Comparison of ENCODE assay signal across 13 cellular contexts in genomic region chr7:99331002-99331401, GRCh38. TPM values are rescaled to one million over a fixed set of nuclear protein-coding genes. Genes with fewer than 3 reads are reported as not detected.
DNase-seq lines count a peak whose midpoint lies in the region; ATAC-seq and TF ChIP-seq lines count a peak whose summit lies in the region.
"Had no signal": no experiment of that assay in that cellular context is flagged by ENCODE, and none has a peak within 500 bp of the region (broad histone marks: within the 10 kb centered on the region; RNA-seq: fewer than 3 reads in every experiment).

No MANE protein-coding gene starts in this region.

- H3K27me3 ChIP-seq in SK-N-SH (ENCODE audit: insufficient read depth): no peaks in the 10 kb centered on the region
- H3K27me3 ChIP-seq in esophagus squamous epithelium: no peaks in the 10 kb centered on the region

- H3K27ac Mint-ChIP-seq in activated naive CD4-positive, alpha-beta T cell treated with anti-CD3 and anti-CD28 coated beads, Interleukin-2, amount 50 U/mL, for 24 hours: peak overlapping the region; percentile 55

- H3K9me2 ChIP-seq in SK-N-SH: no peaks in the 10 kb centered on the region

- H3K79me2 ChIP-seq in SK-N-SH (ENCODE audit: insufficient read depth): peaks cover 98% of the 10 kb centered on the region

- H3K27ac ChIP-seq in SK-N-SH (ENCODE audit: low read depth in 2 of 2, low read length in 1 of 2) (peak overlapping the region in 1 of 2 experiments; percentile 79; a peak in 2 of 4 replicates), esophagus squamous epithelium (peak overlapping the region; percentile 61 to 84 (median 71))

- no peak for TF ChIP-seq RAD21 in SK-N-SH (IDR thresholded peaks at IDR 0.05; ENCODE audit: low read length)

- H3F3A ChIP-seq in SK-N-SH (replicated peaks; ENCODE audit: insufficient read depth): peaks cover 18% of the 10 kb centered on the region

- intact Hi-C loops in esophagus squamous epithelium (cut with DNase I): no loop called here

- H3K27me3 Mint-ChIP-seq in activated naive CD4-positive, alpha-beta T cell treated with anti-CD3 and anti-CD28 coated beads, Interleukin-2, amount 50 U/mL, for 24 hours: no peaks in the 10 kb centered on the region
- H3K27me3 Mint-ChIP-seq: naive thymus-derived CD8-positive, alpha-beta T cell had no signal

- H3K4me1 ChIP-seq in SK-N-SH (ENCODE audit: control insufficient read depth in 1 of 2, insufficient read depth in 2 of 2, low read depth in 1 of 2, low read length in 1 of 2) (peaks cover 5 to 12% of the 10 kb centered on the region in 2 experiments; a peak in 3 of 4 replicates), esophagus squamous epithelium (peaks cover 18 to 67% (median 25%) of the 10 kb centered on the region in 3 donors)

- no peak for TF ChIP-seq POLR2A in esophagus squamous epithelium (IDR thresholded peaks at IDR 0.05)

- peak; percentile 59 for ATAC-seq in stimulated activated naive CD8-positive, alpha-beta T cell treated with anti-CD3 and anti-CD28 coated beads, Interleukin-15, Interleukin-2, amounts not matched to agents 100 U/mL and 50 U/mL, for 24 hours
- ATAC-seq in left lobe of liver: no peak
- no peak for ATAC-seq in GM19467 (IDR thresholded peaks at IDR 0.05; ENCODE audit: unreplicated experiment)
- ATAC-seq: naive thymus-derived CD8-positive, alpha-beta T cell had no signal

- H3K4me1 Mint-ChIP-seq in activated naive CD4-positive, alpha-beta T cell treated with anti-CD3 and anti-CD28 coated beads, Interleukin-2, amount 50 U/mL, for 24 hours: peaks cover 61% of the 10 kb centered on the region

- TF ChIP-seq CTCF in SK-N-SH (IDR thresholded peaks at IDR 0.05) (no peak), esophagus squamous epithelium (IDR thresholded peaks at IDR 0.05) (no peak)

- H4K20me1 ChIP-seq in SK-N-SH (ENCODE audit: insufficient read depth): peaks cover 38% of the 10 kb centered on the region

- POLR2A ChIA-PET in SK-N-SH (lab: Yijun Ruan, JAX): interaction anchor here (0.6 kb wide), 1 partner anchor 1862 kb away, joined by 5 read pairs; no protein-coding TSS in a partner anchor

- CTCF ChIA-PET in SK-N-SH (lab: Yijun Ruan, JAX): interaction anchor here (1.5 kb wide), 1 partner anchor 19 kb away, joined by 6 read pairs; no protein-coding TSS in a partner anchor

- H3K36me3 ChIP-seq in SK-N-SH (replicated peaks in 1 of 2; ENCODE audit: control insufficient read depth in 1 of 2, insufficient read depth in 2 of 2, low read length in 1 of 2): peaks cover 13 to 40% of the 10 kb centered on the region in 2 experiments
- H3K36me3 ChIP-seq in esophagus squamous epithelium: peaks cover 0 to 42% (median 14%) of the 10 kb centered on the region in 3 donors

- H3K4me3 ChIP-seq in SK-N-SH (ENCODE audit: low read depth in 2 of 2, low read length in 1 of 2): no peak overlapping the region
- H3K4me3 ChIP-seq in esophagus squamous epithelium: no peak overlapping the region

- H3K9me3 ChIP-seq in SK-N-SH (no peaks in the 10 kb centered on the region), esophagus squamous epithelium (no peaks in the 10 kb centered on the region)

- no peak for DNase-seq in activated naive CD4-positive, alpha-beta T cell treated with Interleukin-2 at 50 U/mL for 16 hours
- DNase-seq in SK-N-SH: no peak
- no peak for DNase-seq in esophagus squamous epithelium (lab: John Stamatoyannopoulos, UW)
- DNase-seq in stimulated activated naive CD8-positive, alpha-beta T cell treated with anti-CD3 and anti-CD28 coated beads, Interleukin-15, Interleukin-2, amounts not matched to agents 100 U/mL and 50 U/mL, for 24 hours: peak; percentile 32
- DNase-seq in left lobe of liver (ENCODE audit: low spot score): no peak
- no peak for DNase-seq in retina
- DNase-seq: hypothalamus; naive thymus-derived CD8-positive, alpha-beta T cell; NCI-H2107 had no signal

- TF ChIP-seq EP300 in SK-N-SH (IDR thresholded peaks at IDR 0.05; ENCODE audit: borderline replicate concordance in 1 of 2, low read depth in 1 of 2, low read length in 1 of 2): no peak

- no peaks in the 10 kb centered on the region for H3K9me3 Mint-ChIP-seq in activated naive CD4-positive, alpha-beta T cell treated with anti-CD3 and anti-CD28 coated beads, Interleukin-2, amount 50 U/mL, for 24 hours
- H3K9me3 Mint-ChIP-seq: naive thymus-derived CD8-positive, alpha-beta T cell had no signal

- H3K4me2 ChIP-seq in SK-N-SH: peak overlapping the region; percentile 43

- H3K4me3 Mint-ChIP-seq in activated naive CD4-positive, alpha-beta T cell treated with anti-CD3 and anti-CD28 coated beads, Interleukin-2, amount 50 U/mL, for 24 hours: no peak overlapping the region

- H2AFZ ChIP-seq in SK-N-SH (ENCODE audit: low read depth): no peak overlapping the region

- H3K9ac ChIP-seq in SK-N-SH: peak overlapping the region; percentile 9; the same call in 1 of the 2 replicates

- no peaks in the 10 kb centered on the region for H3K36me3 Mint-ChIP-seq in activated naive CD4-positive, alpha-beta T cell treated with anti-CD3 and anti-CD28 coated beads, Interleukin-2, amount 50 U/mL, for 24 hours

- 92% methylated on average over 2 of the region's 2 CpGs for WGBS in SK-N-SH (ENCODE audit: low lambda C conversion rate)
- WGBS in esophagus squamous epithelium, 2 donors: 83 to 86% methylated on average over 2 of the region's 2 CpGs

TF ChIP-seq in SK-N-SH, 30 proteins besides CTCF, POLR2A, EP300 and RAD21:
- TF ChIP-seq FOSL2 (IDR thresholded peaks at IDR 0.05; ENCODE audit: borderline replicate concordance, low read depth) (0 out of 2 replicates have a peak, but pooled peaks have one; percentile 12), ZBTB33 (IDR thresholded peaks at IDR 0.05; ENCODE audit: borderline replicate concordance, low read depth) (no peak), MXI1 (IDR thresholded peaks at IDR 0.05; ENCODE audit: low read depth, low read length) (no peak), FOXJ3 (CRISPR knock-in tag; IDR thresholded peaks at IDR 0.05) (no peak), GABPA (IDR thresholded peaks at IDR 0.05; ENCODE audit: low read depth) (no peak), SIN3A (IDR thresholded peaks at IDR 0.05; ENCODE audit: borderline replicate concordance, low read depth, low read length) (no peak), FOXM1 (IDR thresholded peaks at IDR 0.05; ENCODE audit: low read depth) (no peak)

RNA-seq across cellular contexts. Expression of gene ARPC1A, which starts 5.3 kb away (rescaled TPM):
- polyA plus RNA-seq in SK-N-SH (2012; rRNA removed): 262 and 306 TPM in 2 replicates
- polyA plus RNA-seq in SK-N-SH (2012; cell fraction: cytosol; rRNA removed): 265 and 294 TPM in 2 replicates
- polyA plus RNA-seq in SK-N-SH (2012; cell fraction: nucleus; rRNA removed): 86.2 and 95.3 TPM in 2 replicates
- 100 to 1,000 TPM; 114 to 155 (median 154) TPM for total RNA-seq in esophagus squamous epithelium
- 64.2 TPM for total RNA-seq in left lobe of liver

RNA-seq across cellular contexts. Expression of gene ARPC1B, which starts 43.5 kb away (rescaled TPM):
- 549 and 836 TPM in 2 replicates for polyA plus RNA-seq in SK-N-SH (2012; rRNA removed)
- 499 and 604 TPM in 2 replicates for polyA plus RNA-seq in SK-N-SH (2012; cell fraction: cytosol; rRNA removed)
- 368 and 467 TPM in 2 replicates for polyA plus RNA-seq in SK-N-SH (2012; cell fraction: nucleus; rRNA removed)
- total RNA-seq in esophagus squamous epithelium (100 to 1,000 TPM in 3 of 4 donors, 10 to 100 TPM in 1; 27.9 to 166 (median 128) TPM), left lobe of liver (37.4 TPM)

RNA-seq across cellular contexts. Expression of gene MYH16, which starts 58.4 kb away (rescaled TPM):
- 0.19 and 0.41 TPM in 2 replicates for polyA plus RNA-seq in SK-N-SH (2012; rRNA removed)
- polyA plus RNA-seq in SK-N-SH (2012; cell fraction: cytosol; rRNA removed): 0.39 and 0.49 TPM in 2 replicates
- polyA plus RNA-seq in SK-N-SH (2012; cell fraction: nucleus; rRNA removed): 0.11 and 0.21 TPM in 2 replicates
- total RNA-seq in esophagus squamous epithelium (under 1 TPM in 1 of 4 donors, not detected in 3; 0.76 TPM), left lobe of liver (not detected)
- total RNA-seq: dermis blood vessel endothelial cell; naive thymus-derived CD8-positive, alpha-beta T cell had no signal
- polyA plus RNA-seq: BJ; naive thymus-derived CD8-positive, alpha-beta T cell had no signal
